In genomic region chr21:37908691-37909090, GRCh38 we compare ENCODE assay signal across 24 cellular contexts. TPM values are rescaled to one million over a fixed set of nuclear protein-coding genes. Genes with fewer than 3 reads are reported as not detected.
"Had no signal": no experiment of that assay in that cellular context is flagged by ENCODE, and none has a peak within 500 bp of the region (broad histone marks: within the 10 kb centered on the region; RNA-seq: fewer than 3 reads in every experiment).

No MANE protein-coding gene starts in this region.

- ATAC-seq: K562, Panc1, PC-3 had no signal

- DNase-seq: Kasumi-1; MV-4-11; NCI-H1048; NCI-H1105; NCI-H1417; NCI-H1436 treated with DMSO at 0.1 percent for 48 hours; NCI-H1694; NCI-H187 treated with DMSO at 0.1 percent for 48 hours; NCI-H2029 treated with DMSO at 0.1 percent for 48 hours; NCI-H2107; NCI-H2227 treated with DMSO at 0.1 percent for 48 hours; NCI-H524; NCI-H526 treated with DMSO at 0.1 percent for 48 hours; NCI-H748 treated with DMSO at 0.1 percent for 48 hours; NK-92 treated with Interleukin-12 subunit alpha and Interleukin-12 subunit beta, amount 100 ng/mL, for 24 hours; PC-3; SHP77; SK-N-SH had no signal

RNA-seq across cellular contexts. Expression of gene KCNJ6, which starts 7.6 kb away (rescaled TPM):
- total RNA-seq: OCI-LY7; PC-3; SK-MEL-5; T-helper 1 cell treated with Interleukin-12 subunit alpha and Interleukin-12 subunit beta and Interleukin-4 antibody, amounts not matched to agents 30 ng/mL and 1 ng/mL, for 36 hours had no signal
- polyA plus RNA-seq: IgD-negative memory B cell, SK-N-SH had no signal
